19 cellular contexts compared by ENCODE assay signal in the genomic region with DNA sequence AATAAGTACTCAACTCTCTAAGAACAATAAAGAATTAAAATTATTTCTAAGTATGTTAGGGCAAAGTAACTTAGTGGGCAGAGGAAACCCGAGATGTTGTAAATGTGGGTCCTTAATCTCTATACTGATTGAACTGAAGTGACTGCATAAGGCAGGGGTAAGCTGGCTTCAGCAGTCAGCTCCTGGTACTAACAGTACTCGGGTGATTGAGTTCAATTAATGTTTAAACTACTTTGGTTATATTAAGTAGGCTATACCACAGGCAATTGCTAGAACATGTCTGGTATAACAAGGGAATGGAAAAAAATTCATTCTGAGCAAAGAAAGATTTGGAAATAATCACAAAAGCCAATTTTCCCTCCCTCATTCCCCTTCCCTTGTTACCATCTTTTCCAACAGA.
DNase-seq lines count a peak whose midpoint lies in the region; ATAC-seq, FAIRE-seq and TF ChIP-seq lines count a peak whose summit lies in the region.
"Had no signal": no experiment of that assay in that cellular context is flagged by ENCODE, and none has a peak within 500 bp of the region (broad histone marks: within the 10 kb centered on the region; RNA-seq: fewer than 3 reads in every experiment).

No MANE protein-coding gene starts in this region.

- H3K4me3 ChIP-seq in kidney (ENCODE audit: low read length in 2 of 2) (no peak overlapping the region), SK-N-SH (ENCODE audit: low read depth in 2 of 2, low read length in 1 of 2) (no peak overlapping the region)
- H3K4me3 ChIP-seq: BLaER1 treated with 17β-estradiol and CSF1 and Interleukin-3, amounts not matched to agents 10 nM and 100 nM; GM23248; HAP-1 had no signal

- peak overlapping the region in 1 of 2 donors; percentile 35 for H3K27ac ChIP-seq in kidney (ENCODE audit: low read depth in 2 of 2, low read length in 2 of 2)
- no peak overlapping the region for H3K27ac ChIP-seq in SK-N-SH (ENCODE audit: low read depth in 2 of 2, low read length in 1 of 2)
- H3K27ac ChIP-seq: BLaER1 treated with 17β-estradiol and CSF1 and Interleukin-3, amounts not matched to agents 10 nM and 100 nM; GM23248 had no signal

- H2AFZ ChIP-seq in SK-N-SH (ENCODE audit: low read depth) = no peak overlapping the region
- H2AFZ ChIP-seq: GM23248 had no signal

- no peak for TF ChIP-seq EP300 in SK-N-SH (IDR thresholded peaks at IDR 0.05; ENCODE audit: borderline replicate concordance in 1 of 2, low read depth in 1 of 2, low read length in 1 of 2)

- no peaks in the 10 kb centered on the region for H3K79me2 ChIP-seq in SK-N-SH (ENCODE audit: insufficient read depth)

- intact Hi-C loops in kidney (cut with DNase I) = no loop called here

- POLR2A ChIA-PET in SK-N-SH (lab: Yijun Ruan, JAX) = no interaction called here

- 86% methylated on average over 2 of the region's 2 CpGs for WGBS in SK-N-SH (ENCODE audit: low lambda C conversion rate)

- H3K27me3 ChIP-seq in SK-N-SH (ENCODE audit: insufficient read depth) = no peaks in the 10 kb centered on the region
- H3K27me3 ChIP-seq: BLaER1 treated with 17β-estradiol and CSF1 and Interleukin-3, amounts not matched to agents 10 nM and 100 nM had no signal

- DNase-seq in kidney (no peak), left lobe of liver (ENCODE audit: low spot score) (no peak), renal cortical epithelial cell (ENCODE audit: low read depth) (peak; percentile 82), GM13976 (ENCODE audit: low spot score) (no peak), SK-N-SH (no peak), pons (ENCODE audit: low spot score) (no peak)
- no peak for DNase-seq in activated CD4-positive, CD25-positive, alpha-beta regulatory T cell (lab: John Stamatoyannopoulos, UW)
- DNase-seq: CD8-positive, alpha-beta T cell; COR-L47; DMS 273 treated with DMSO at 0.1 percent for 48 hours; DMS53; DND-41; EL; GM23248 had no signal

- H3F3A ChIP-seq in SK-N-SH (replicated peaks; ENCODE audit: insufficient read depth) = no peaks in the 10 kb centered on the region

- peaks cover 0 to 2% of the 10 kb centered on the region in 2 donors for H3K36me3 ChIP-seq in kidney (ENCODE audit: control insufficient read depth in 1 of 2, insufficient read depth in 2 of 2, low read length in 2 of 2)
- H3K36me3 ChIP-seq in SK-N-SH (replicated peaks in 1 of 2; ENCODE audit: control insufficient read depth in 1 of 2, insufficient read depth in 2 of 2, low read length in 1 of 2) = no peaks in the 10 kb centered on the region
- H3K36me3 ChIP-seq: BLaER1 treated with 17β-estradiol and CSF1 and Interleukin-3, amounts not matched to agents 10 nM and 100 nM; HAP-1 had no signal

- TF ChIP-seq RAD21 in SK-N-SH (IDR thresholded peaks at IDR 0.05; ENCODE audit: low read length) = no peak

- H3K9ac ChIP-seq in kidney (ENCODE audit: low read length in 2 of 2) (no peak overlapping the region), SK-N-SH (no peak overlapping the region)
- H3K9ac ChIP-seq: BLaER1 treated with 17β-estradiol and CSF1 and Interleukin-3, amounts not matched to agents 10 nM and 100 nM; GM23248 had no signal

- no peak overlapping the region for H3K4me2 ChIP-seq in SK-N-SH
- H3K4me2 ChIP-seq: BLaER1 treated with 17β-estradiol and CSF1 and Interleukin-3, amounts not matched to agents 10 nM and 100 nM had no signal

- ATAC-seq in GM19463 (IDR thresholded peaks at IDR 0.05; ENCODE audit: unreplicated experiment) (peak; percentile 62), left lobe of liver (peak; percentile 59)
- ATAC-seq: CD8-positive, alpha-beta T cell had no signal

- H3K4me1 ChIP-seq in kidney (ENCODE audit: control insufficient read depth in 1 of 2, insufficient read depth in 1 of 2, low read depth in 1 of 2, low read length in 2 of 2) (peaks cover 4 to 6% of the 10 kb centered on the region in 2 donors), SK-N-SH (ENCODE audit: control insufficient read depth in 1 of 2, insufficient read depth in 2 of 2, low read depth in 1 of 2, low read length in 1 of 2) (peaks cover 0 to 7% of the 10 kb centered on the region in 2 experiments; a peak in 1 of 4 replicates)
- H3K4me1 ChIP-seq: BLaER1 treated with 17β-estradiol and CSF1 and Interleukin-3, amounts not matched to agents 10 nM and 100 nM had no signal

- CTCF ChIA-PET in SK-N-SH (lab: Yijun Ruan, JAX) = interaction anchor here (2.1 to 2.2 kb wide), 2 partner anchors 10 to 727 kb away, joined by 5 to 10 read pairs; no protein-coding TSS in a partner anchor

- H3K9me3 ChIP-seq in kidney (ENCODE audit: control insufficient read depth in 1 of 2, low read length in 2 of 2) (no peaks in the 10 kb centered on the region), SK-N-SH (no peaks in the 10 kb centered on the region)
- H3K9me3 ChIP-seq: BLaER1 treated with 17β-estradiol and CSF1 and Interleukin-3, amounts not matched to agents 10 nM and 100 nM; HAP-1 had no signal

- FAIRE-seq in kidney (lab: Jason Lieb, UNC) = peak; percentile 41
- FAIRE-seq: GM12891, GM18507 had no signal

- TF ChIP-seq CTCF in kidney (IDR thresholded peaks at IDR 0.05; ENCODE audit: borderline replicate concordance, extremely low read depth, insufficient read depth) (no peak), GM13976 (IDR thresholded peaks at IDR 0.05; ENCODE audit: borderline replicate concordance, control extremely low read depth, extremely low read depth, insufficient read depth, missing control alignments) (no peak), SK-N-SH (IDR thresholded peaks at IDR 0.05) (no peak)

- H4K20me1 ChIP-seq in SK-N-SH (ENCODE audit: insufficient read depth) = no peaks in the 10 kb centered on the region
- H4K20me1 ChIP-seq: BLaER1 treated with 17β-estradiol and CSF1 and Interleukin-3, amounts not matched to agents 10 nM and 100 nM had no signal

- in situ Hi-C loops in GM13976 (cut with MboI; ENCODE audit: low sequenced_read_pairs, unreplicated experiment) = no loop called here

- H3K9me2 ChIP-seq in SK-N-SH = no peaks in the 10 kb centered on the region

TF ChIP-seq in SK-N-SH, 30 proteins besides CTCF, POLR2A, EP300 and RAD21:
- TF ChIP-seq CHD2 (IDR thresholded peaks at IDR 0.05; ENCODE audit: low read length, partially characterized antibody) = no peak
